ENCODE assay signal across 11 cellular contexts in genomic region chr15:89998923-89999675, GRCh38. TPM values are rescaled to one million over a fixed set of nuclear protein-coding genes. Genes with fewer than 3 reads are reported as not detected.
A peak's percentile ranks its signal among the peaks of the same experiment; 100 is the strongest.
DNase-seq lines count a peak whose midpoint lies in the region; ATAC-seq and TF ChIP-seq lines count a peak whose summit lies in the region.
"Had no signal": no experiment of that assay in that cellular context is flagged by ENCODE, and none has a peak within 500 bp of the region (broad histone marks: within the 10 kb centered on the region; RNA-seq: fewer than 3 reads in every experiment).

No MANE protein-coding gene starts in this region.

- H3K9ac ChIP-seq in HCT116 (ENCODE audit: low read length) (peak overlapping the region; percentile 84), mesendoderm (ENCODE audit: low read length) (peak overlapping the region; percentile 1)

- peaks cover 2% of the 10 kb centered on the region for H3K27me3 ChIP-seq in AG04450 (ENCODE audit: control insufficient read depth, insufficient read depth, low read length)
- H3K27me3 ChIP-seq in HCT116 (ENCODE audit: insufficient read depth, low read length) = no peaks in the 10 kb centered on the region
- no peaks in the 10 kb centered on the region for H3K27me3 ChIP-seq in mesendoderm (ENCODE audit: insufficient read depth, low read length, poor library complexity)
- H3K27me3 ChIP-seq: uterus had no signal

- 0 out of 2 replicates have a peak, but pooled peaks have one; percentile 1 for ATAC-seq in HCT116
- no peak for ATAC-seq in GM21447 (IDR thresholded peaks at IDR 0.05; ENCODE audit: unreplicated experiment)
- ATAC-seq in HG02970 (IDR thresholded peaks at IDR 0.05; ENCODE audit: low FRiP score, unreplicated experiment) = no peak

- no peak overlapping the region for H2AFZ ChIP-seq in HCT116 (ENCODE audit: low read depth, low read length, poor library complexity, severe bottlenecking)

- H3K79me2 ChIP-seq in HCT116 (ENCODE audit: insufficient read depth, low read length) (peaks cover 15% of the 10 kb centered on the region; the same call in 1 of the 2 replicates), mesendoderm (ENCODE audit: control insufficient read depth, insufficient read depth, low read length) (peaks cover 18% of the 10 kb centered on the region)

- WGBS in mesendoderm (ENCODE audit: extremely low coverage, insufficient coverage, low lambda C conversion rate) = no CpG with 5 or more reads among the region's 12 CpGs

- no peak overlapping the region for H3K18ac ChIP-seq in mesendoderm (ENCODE audit: low read length)

- no peak overlapping the region for H3K23ac ChIP-seq in mesendoderm (ENCODE audit: low read length)

- no peaks in the 10 kb centered on the region for H3K27me3 Mint-ChIP-seq in MCF 10A (ENCODE audit: insufficient read depth, unreplicated experiment)

- H3K27ac ChIP-seq in AG04450 (ENCODE audit: low read depth, low read length) (peak overlapping the region; percentile 31), HCT116 (ENCODE audit: low read depth, low read length) (no peak overlapping the region; the same call in 1 of the 2 replicates), mesendoderm (ENCODE audit: low read depth, low read length) (no peak overlapping the region)

- H3K56ac ChIP-seq in mesendoderm (ENCODE audit: low read length) = peak overlapping the region; percentile 26

- no peak overlapping the region for H2AK5ac ChIP-seq in mesendoderm (ENCODE audit: low read length)

- no peak overlapping the region for H2BK5ac ChIP-seq in mesendoderm (ENCODE audit: low read length)

- peaks cover 27% of the 10 kb centered on the region for H3K4me1 Mint-ChIP-seq in MCF 10A (ENCODE audit: insufficient read depth, unreplicated experiment)

- TF ChIP-seq POLR2A in HCT116 (IDR thresholded peaks at IDR 0.05; ENCODE audit: borderline replicate concordance, extremely low read depth, insufficient read depth, insufficient read length) = no peak

- no peaks in the 10 kb centered on the region for H3K9me3 Mint-ChIP-seq in MCF 10A (ENCODE audit: unreplicated experiment)
- H3K9me3 Mint-ChIP-seq: activated naive CD4-positive, alpha-beta T cell treated with anti-CD3 and anti-CD28 coated beads for 36 hours had no signal

- no peaks in the 10 kb centered on the region for H3K36me3 ChIP-seq in HCT116 (ENCODE audit: control insufficient read depth in 1 of 2, insufficient read depth in 2 of 2, low read length in 2 of 2)
- no peaks in the 10 kb centered on the region for H3K36me3 ChIP-seq in mesendoderm (ENCODE audit: control insufficient read depth, insufficient read depth, low read length)
- H3K36me3 ChIP-seq: uterus had no signal

- no peak overlapping the region for H2BK15ac ChIP-seq in mesendoderm (replicated peaks; ENCODE audit: low read depth)

- no peak for TF ChIP-seq RAD21 in HCT116 (IDR thresholded peaks at IDR 0.05; ENCODE audit: low read depth)

- H3K4me3 Mint-ChIP-seq in MCF 10A (ENCODE audit: unreplicated experiment) = peak overlapping the region; percentile 92
- H3K4me3 Mint-ChIP-seq: activated naive CD4-positive, alpha-beta T cell treated with anti-CD3 and anti-CD28 coated beads for 36 hours had no signal

- intact Hi-C loops in HCT116 (cut with micrococcal nuclease) = no loop called here
- intact Hi-C loops in MCF 10A (cut with micrococcal nuclease) = no loop called here

- H3K4me1 ChIP-seq in HCT116 (ENCODE audit: control insufficient read depth in 1 of 2, insufficient read depth in 2 of 2, low read length in 2 of 2) = peaks cover 27 to 56% of the 10 kb centered on the region in 2 experiments
- peaks cover 19% of the 10 kb centered on the region for H3K4me1 ChIP-seq in mesendoderm (ENCODE audit: control insufficient read depth, low read depth, low read length)

- TF ChIP-seq CTCF in AG04450 (IDR thresholded peaks at IDR 0.05; ENCODE audit: low read depth, low read length) = no peak
- no peak for TF ChIP-seq CTCF in HCT116 (IDR thresholded peaks at IDR 0.05 in 2 of 3, conservative IDR thresholded peaks at IDR 0.05 in 1 of 3; ENCODE audit: borderline replicate concordance in 1 of 3, insufficient read depth in 1 of 3, low read depth in 2 of 3, low read length in 2 of 3)
- TF ChIP-seq CTCF in MCF 10A (IDR thresholded peaks at IDR 0.05; ENCODE audit: unreplicated experiment) = no peak

- H3K4me2 ChIP-seq in HCT116 (ENCODE audit: low read length) (peak overlapping the region; percentile 96), mesendoderm (ENCODE audit: low read length) (peak overlapping the region; percentile 10)

- no peak overlapping the region for H4K8ac ChIP-seq in mesendoderm (ENCODE audit: low read depth, low read length)

- no peaks in the 10 kb centered on the region for H4K20me1 ChIP-seq in HCT116 (ENCODE audit: insufficient read depth)

- no peak overlapping the region for H2BK120ac ChIP-seq in mesendoderm (ENCODE audit: low read depth, low read length)

- no peak overlapping the region for H4K5ac ChIP-seq in mesendoderm (ENCODE audit: low read length)

- H3K9me3 ChIP-seq in AG04450 (ENCODE audit: control insufficient read depth, insufficient read depth, low read length) = no peaks in the 10 kb centered on the region; the same call in 1 of the 2 replicates
- no peaks in the 10 kb centered on the region for H3K9me3 ChIP-seq in HCT116 (ENCODE audit: control insufficient read depth in 1 of 2, insufficient read depth in 1 of 2, low read depth in 1 of 2, low read length in 2 of 2)
- H3K9me3 ChIP-seq: uterus had no signal

- H3K36me3 Mint-ChIP-seq in MCF 10A (ENCODE audit: insufficient read depth, unreplicated experiment) = peaks cover 7% of the 10 kb centered on the region

- DNase-seq in AG04450 (ENCODE audit: low read depth, low spot score) = no peak
- no peak for DNase-seq in HCT116 (ENCODE audit: low read depth, low spot score)
- no peak for DNase-seq in MCF 10A (ENCODE audit: unreplicated experiment)
- DNase-seq in mesendoderm = no peak
- DNase-seq in iPS-NIHi7 (ENCODE audit: extremely low spot score) = no peak
- no peak for DNase-seq in anterior cingulate cortex (lab: John Stamatoyannopoulos, UW)
- DNase-seq: activated naive CD4-positive, alpha-beta T cell treated with anti-CD3 and anti-CD28 coated beads for 36 hours; stimulated activated CD4-positive, alpha-beta T cell treated with anti-CD3 and anti-CD28 coated beads, Interleukin-4, amount 100 ng/mL, for 1 hour had no signal

- H3K79me1 ChIP-seq in mesendoderm (ENCODE audit: low read length) = peaks cover 8% of the 10 kb centered on the region

- H3K4me3 ChIP-seq in AG04450 (ENCODE audit: low read depth, low read length) (no peak overlapping the region), HCT116 (replicated peaks in 1 of 2; ENCODE audit: low read depth in 1 of 2, low read length in 2 of 2) (peak overlapping the region in 1 of 2 experiments; percentile 73; a peak in 3 of 4 replicates), mesendoderm (ENCODE audit: low read length) (no peak overlapping the region)

- CTCF ChIA-PET in AG04450 (lab: Charles Lee) = interaction anchor here (0.6 kb wide), 3 partner anchors 46 to 513 kb away, joined by 3 read pairs; no protein-coding TSS in a partner anchor
- CTCF ChIA-PET in HCT116 (lab: Charles Lee) = no interaction called here
- CTCF ChIA-PET in MCF 10A (lab: Yijun Ruan, JAX) = interaction anchor here (3.4 kb wide), 1 partner anchor 100 kb away, joined by 20 read pairs; no protein-coding TSS in a partner anchor

- no peaks in the 10 kb centered on the region for H3K9me2 ChIP-seq in HCT116 (ENCODE audit: insufficient read depth)

- BruUV-seq in HCT116 (replicated peaks; lab: Mats Ljungman, UMichigan) = no TSS peak
- BruUV-seq in MCF 10A (replicated peaks; lab: Mats Ljungman, UMichigan) = no TSS peak

- H3K27ac Mint-ChIP-seq in MCF 10A (ENCODE audit: low read depth, unreplicated experiment) = peak overlapping the region; percentile 35
- H3K27ac Mint-ChIP-seq: activated naive CD4-positive, alpha-beta T cell treated with anti-CD3 and anti-CD28 coated beads for 36 hours had no signal

- POLR2A ChIA-PET in AG04450 (lab: Yijun Ruan, JAX) = interaction anchor here (0.5 to 1.1 kb wide), 2 partner anchors 76 to 216 kb away, joined by 3 to 4 read pairs; no protein-coding TSS in a partner anchor
- POLR2A ChIA-PET in HCT116 (lab: Charles Lee) = interaction anchor here (1.0 kb wide), 1 partner anchor 27 kb away, joined by 3 read pairs; no protein-coding TSS in a partner anchor
- POLR2A ChIA-PET in MCF 10A (lab: Yijun Ruan, JAX) = interaction anchor here (0.7 to 10.5 kb wide), 15 partner anchors 12 to 847 kb away, joined by 3 to 173 read pairs (median 4); partner anchors contain the start of genes AP3S2 and ARPIN

- RAD21 ChIA-PET in HCT116 (lab: Charles Lee; ENCODE audit: low non-redundant PET in 1 of 2, low total read pairs in 2 of 2, uncharacterized antibody in 2 of 2, unreplicated experiment in 2 of 2) = no interaction called here

- no peak overlapping the region for H3K4ac ChIP-seq in mesendoderm (ENCODE audit: low read depth, low read length)

TF ChIP-seq in HCT116, 20 proteins besides CTCF, POLR2A, EP300 and RAD21:
- TF ChIP-seq TCF7L2 (IDR thresholded peaks at IDR 0.05; ENCODE audit: borderline replicate concordance, extremely low read depth, insufficient read depth, insufficient read length) (no peak), EZH2phosphoT487 (IDR thresholded peaks at IDR 0.05; ENCODE audit: borderline replicate concordance) (no peak), EGR1 (IDR thresholded peaks at IDR 0.05; ENCODE audit: low read depth) (no peak), CBX3 (IDR thresholded peaks at IDR 0.05; ENCODE audit: low read depth) (no peak)

RNA-seq across cellular contexts. Expression of gene ZNF710, which starts 2.0 kb away (rescaled TPM):
- polyA plus RNA-seq in AG04450 (2011; rRNA removed) = 2.2 and 3.8 TPM in 2 replicates
- polyA minus RNA-seq in AG04450 (2011; rRNA and poly(A)+ RNA removed) = 5.8 and 7.8 TPM in 2 replicates
- 10.0 TPM for total RNA-seq in HCT116 (2021; ENCODE audit: unreplicated experiment)
- 7.8 and 8.9 TPM in 2 replicates for polyA plus RNA-seq in HCT116 (2012)
- total RNA-seq in MCF 10A (2022) = 27.3 and 32.2 TPM in 2 replicates
- polyA plus RNA-seq in mesendoderm (2013, experiment 1 of 2) = 51.0 TPM
- polyA plus RNA-seq in mesendoderm (2013, experiment 2 of 2) = 54.6 TPM
